Comparison of ENCODE assay signal across 1 cellular context in the genomic region with DNA sequence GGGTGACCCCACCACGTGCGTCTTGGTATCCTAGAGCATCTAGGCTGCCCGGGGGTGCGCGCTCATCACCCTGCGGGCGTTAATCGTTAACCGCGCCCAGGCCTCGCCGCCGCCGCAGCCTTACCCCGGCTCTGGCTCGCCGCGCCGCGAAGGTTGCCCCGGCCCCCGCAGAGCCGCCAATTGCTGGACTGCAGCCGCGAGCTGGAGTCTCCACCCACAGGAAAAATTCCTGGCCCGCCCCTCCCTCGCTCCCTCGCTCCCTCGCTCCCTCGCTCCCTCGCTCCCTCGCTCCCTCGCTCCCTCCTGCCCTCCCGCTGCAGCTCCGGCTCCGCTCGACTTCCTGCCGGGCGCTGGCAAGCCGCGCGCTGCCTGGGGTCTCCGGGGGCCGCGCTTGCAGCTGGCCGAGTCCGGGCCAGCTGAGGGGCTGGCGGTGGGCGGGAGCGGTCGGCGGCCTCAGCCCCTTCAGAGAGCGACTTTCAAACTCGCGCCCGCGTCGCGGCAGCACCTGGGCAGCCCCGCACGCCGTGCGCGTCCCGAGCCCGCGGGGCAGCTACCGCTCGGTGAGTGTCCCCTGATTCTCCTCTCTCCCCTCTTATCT.
A peak's percentile ranks its signal among the peaks of the same experiment; 100 is the strongest.
TF ChIP-seq lines count a peak whose summit lies in the region.

A gene (plus strand): TSS at position 280 of the 598 bp plus-strand sequence. CDS start 23,208 bp downstream, outside the sequence.

TF ChIP-seq in HepG2, 621 proteins besides CTCF, POLR2A, EP300 and RAD21 (continued from another document and continues in another):
- TF ChIP-seq, protein P1, sequence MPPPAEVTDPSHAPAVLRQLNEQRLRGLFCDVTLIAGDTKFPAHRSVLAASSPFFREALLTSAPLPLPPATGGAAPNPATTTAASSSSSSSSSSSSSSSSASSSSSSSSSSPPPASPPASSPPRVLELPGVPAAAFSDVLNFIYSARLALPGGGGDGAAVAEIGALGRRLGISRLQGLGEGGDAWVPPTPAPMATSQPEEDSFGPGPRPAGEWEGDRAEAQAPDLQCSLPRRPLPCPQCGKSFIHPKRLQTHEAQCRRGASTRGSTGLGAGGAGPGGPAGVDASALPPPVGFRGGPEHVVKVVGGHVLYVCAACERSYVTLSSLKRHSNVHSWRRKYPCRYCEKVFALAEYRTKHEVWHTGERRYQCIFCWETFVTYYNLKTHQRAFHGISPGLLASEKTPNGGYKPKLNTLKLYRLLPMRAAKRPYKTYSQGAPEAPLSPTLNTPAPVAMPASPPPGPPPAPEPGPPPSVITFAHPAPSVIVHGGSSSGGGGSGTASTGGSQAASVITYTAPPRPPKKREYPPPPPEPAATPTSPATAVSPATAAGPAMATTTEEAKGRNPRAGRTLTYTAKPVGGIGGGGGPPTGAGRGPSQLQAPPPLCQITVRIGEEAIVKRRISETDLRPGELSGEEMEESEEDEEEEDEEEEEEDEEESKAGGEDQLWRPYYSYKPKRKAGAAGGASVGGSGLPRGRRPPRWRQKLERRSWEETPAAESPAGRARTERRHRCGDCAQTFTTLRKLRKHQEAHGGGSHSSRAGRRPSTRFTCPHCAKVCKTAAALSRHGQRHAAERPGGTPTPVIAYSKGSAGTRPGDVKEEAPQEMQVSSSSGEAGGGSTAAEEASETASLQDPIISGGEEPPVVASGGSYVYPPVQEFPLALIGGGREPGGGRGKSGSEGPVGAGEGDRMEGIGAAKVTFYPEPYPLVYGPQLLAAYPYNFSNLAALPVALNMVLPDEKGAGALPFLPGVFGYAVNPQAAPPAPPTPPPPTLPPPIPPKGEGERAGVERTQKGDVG (CRISPR knock-in tag; IDR thresholded peaks at IDR 0.05; ENCODE audit: borderline replicate concordance): no peak
- TF ChIP-seq, protein P2, sequence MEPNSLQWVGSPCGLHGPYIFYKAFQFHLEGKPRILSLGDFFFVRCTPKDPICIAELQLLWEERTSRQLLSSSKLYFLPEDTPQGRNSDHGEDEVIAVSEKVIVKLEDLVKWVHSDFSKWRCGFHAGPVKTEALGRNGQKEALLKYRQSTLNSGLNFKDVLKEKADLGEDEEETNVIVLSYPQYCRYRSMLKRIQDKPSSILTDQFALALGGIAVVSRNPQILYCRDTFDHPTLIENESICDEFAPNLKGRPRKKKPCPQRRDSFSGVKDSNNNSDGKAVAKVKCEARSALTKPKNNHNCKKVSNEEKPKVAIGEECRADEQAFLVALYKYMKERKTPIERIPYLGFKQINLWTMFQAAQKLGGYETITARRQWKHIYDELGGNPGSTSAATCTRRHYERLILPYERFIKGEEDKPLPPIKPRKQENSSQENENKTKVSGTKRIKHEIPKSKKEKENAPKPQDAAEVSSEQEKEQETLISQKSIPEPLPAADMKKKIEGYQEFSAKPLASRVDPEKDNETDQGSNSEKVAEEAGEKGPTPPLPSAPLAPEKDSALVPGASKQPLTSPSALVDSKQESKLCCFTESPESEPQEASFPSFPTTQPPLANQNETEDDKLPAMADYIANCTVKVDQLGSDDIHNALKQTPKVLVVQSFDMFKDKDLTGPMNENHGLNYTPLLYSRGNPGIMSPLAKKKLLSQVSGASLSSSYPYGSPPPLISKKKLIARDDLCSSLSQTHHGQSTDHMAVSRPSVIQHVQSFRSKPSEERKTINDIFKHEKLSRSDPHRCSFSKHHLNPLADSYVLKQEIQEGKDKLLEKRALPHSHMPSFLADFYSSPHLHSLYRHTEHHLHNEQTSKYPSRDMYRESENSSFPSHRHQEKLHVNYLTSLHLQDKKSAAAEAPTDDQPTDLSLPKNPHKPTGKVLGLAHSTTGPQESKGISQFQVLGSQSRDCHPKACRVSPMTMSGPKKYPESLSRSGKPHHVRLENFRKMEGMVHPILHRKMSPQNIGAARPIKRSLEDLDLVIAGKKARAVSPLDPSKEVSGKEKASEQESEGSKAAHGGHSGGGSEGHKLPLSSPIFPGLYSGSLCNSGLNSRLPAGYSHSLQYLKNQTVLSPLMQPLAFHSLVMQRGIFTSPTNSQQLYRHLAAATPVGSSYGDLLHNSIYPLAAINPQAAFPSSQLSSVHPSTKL (CRISPR knock-in tag; IDR thresholded peaks at IDR 0.05): 0 out of 2 replicates have a peak, but pooled peaks have one; percentile 25
- TF ChIP-seq NRL (CRISPR knock-in tag; IDR thresholded peaks at IDR 0.05; ENCODE audit: borderline replicate concordance) (peak; percentile 78), ZFP41 (CRISPR knock-in tag; IDR thresholded peaks at IDR 0.05; ENCODE audit: borderline replicate concordance) (no peak), ZNF607 (CRISPR knock-in tag; IDR thresholded peaks at IDR 0.05; ENCODE audit: borderline replicate concordance) (peak; percentile 31), DPF2 (CRISPR knock-in tag; IDR thresholded peaks at IDR 0.05; ENCODE audit: borderline replicate concordance, low read depth) (no peak), TCF7 (IDR thresholded peaks at IDR 0.05; ENCODE audit: low read depth) (no peak), ATF1 (CRISPR knock-in tag; IDR thresholded peaks at IDR 0.05) (no peak), ZNF776 (CRISPR knock-in tag; IDR thresholded peaks at IDR 0.05) (no peak), ZNF333 (CRISPR knock-in tag; IDR thresholded peaks at IDR 0.05; ENCODE audit: borderline replicate concordance) (no peak), ZBTB20 (CRISPR knock-in tag; IDR thresholded peaks at IDR 0.05; ENCODE audit: borderline replicate concordance, low read depth) (no peak), KLF11 (CRISPR knock-in tag; IDR thresholded peaks at IDR 0.05) (no peak), ZNF382 (CRISPR knock-in tag; IDR thresholded peaks at IDR 0.05; ENCODE audit: borderline replicate concordance) (no peak), KDM1A (CRISPR knock-in tag; IDR thresholded peaks at IDR 0.05) (no peak), MTA3 (CRISPR knock-in tag; IDR thresholded peaks at IDR 0.05) (no peak), EEA1 (CRISPR knock-in tag; IDR thresholded peaks at IDR 0.05; ENCODE audit: borderline replicate concordance) (0 out of 2 replicates have a peak, but pooled peaks have one; percentile 11), CHCHD3 (CRISPR knock-in tag; IDR thresholded peaks at IDR 0.05) (no peak), NBN (conservative IDR thresholded peaks at IDR 0.05) (no peak), PHB2 (IDR thresholded peaks at IDR 0.05; ENCODE audit: partially characterized antibody) (no peak), POLR2AphosphoS2 (IDR thresholded peaks at IDR 0.05; ENCODE audit: low read depth, low read length) (no peak), ZNF567 (CRISPR knock-in tag; IDR thresholded peaks at IDR 0.05; ENCODE audit: borderline replicate concordance) (no peak), RBFOX2 (IDR thresholded peaks at IDR 0.05; ENCODE audit: low read depth, low read length) (peak; percentile 81), ZNF383 (CRISPR knock-in tag; IDR thresholded peaks at IDR 0.05; ENCODE audit: borderline replicate concordance) (no peak), MLLT10 (CRISPR knock-in tag; IDR thresholded peaks at IDR 0.05) (no peak), ZNF207 (IDR thresholded peaks at IDR 0.05; ENCODE audit: borderline replicate concordance) (no peak), NFIB (CRISPR knock-in tag; IDR thresholded peaks at IDR 0.05; ENCODE audit: borderline replicate concordance) (no peak), ZMYM3 (CRISPR knock-in tag; IDR thresholded peaks at IDR 0.05) (peak; percentile 16), ZNF234 (CRISPR knock-in tag; conservative IDR thresholded peaks at IDR 0.05) (0 out of 2 replicates have a peak, but pooled peaks have one; percentile 36)
- TF ChIP-seq, protein P3, sequence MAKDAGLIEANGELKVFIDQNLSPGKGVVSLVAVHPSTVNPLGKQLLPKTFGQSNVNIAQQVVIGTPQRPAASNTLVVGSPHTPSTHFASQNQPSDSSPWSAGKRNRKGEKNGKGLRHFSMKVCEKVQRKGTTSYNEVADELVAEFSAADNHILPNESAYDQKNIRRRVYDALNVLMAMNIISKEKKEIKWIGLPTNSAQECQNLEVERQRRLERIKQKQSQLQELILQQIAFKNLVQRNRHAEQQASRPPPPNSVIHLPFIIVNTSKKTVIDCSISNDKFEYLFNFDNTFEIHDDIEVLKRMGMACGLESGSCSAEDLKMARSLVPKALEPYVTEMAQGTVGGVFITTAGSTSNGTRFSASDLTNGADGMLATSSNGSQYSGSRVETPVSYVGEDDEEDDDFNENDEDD (CRISPR knock-in tag; IDR thresholded peaks at IDR 0.05; ENCODE audit: borderline replicate concordance): peak; percentile 85
- TF ChIP-seq, protein P4, sequence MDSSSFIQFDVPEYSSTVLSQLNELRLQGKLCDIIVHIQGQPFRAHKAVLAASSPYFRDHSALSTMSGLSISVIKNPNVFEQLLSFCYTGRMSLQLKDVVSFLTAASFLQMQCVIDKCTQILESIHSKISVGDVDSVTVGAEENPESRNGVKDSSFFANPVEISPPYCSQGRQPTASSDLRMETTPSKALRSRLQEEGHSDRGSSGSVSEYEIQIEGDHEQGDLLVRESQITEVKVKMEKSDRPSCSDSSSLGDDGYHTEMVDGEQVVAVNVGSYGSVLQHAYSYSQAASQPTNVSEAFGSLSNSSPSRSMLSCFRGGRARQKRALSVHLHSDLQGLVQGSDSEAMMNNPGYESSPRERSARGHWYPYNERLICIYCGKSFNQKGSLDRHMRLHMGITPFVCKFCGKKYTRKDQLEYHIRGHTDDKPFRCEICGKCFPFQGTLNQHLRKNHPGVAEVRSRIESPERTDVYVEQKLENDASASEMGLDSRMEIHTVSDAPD (CRISPR knock-in tag; IDR thresholded peaks at IDR 0.05): no peak
- TF ChIP-seq, protein P5, sequence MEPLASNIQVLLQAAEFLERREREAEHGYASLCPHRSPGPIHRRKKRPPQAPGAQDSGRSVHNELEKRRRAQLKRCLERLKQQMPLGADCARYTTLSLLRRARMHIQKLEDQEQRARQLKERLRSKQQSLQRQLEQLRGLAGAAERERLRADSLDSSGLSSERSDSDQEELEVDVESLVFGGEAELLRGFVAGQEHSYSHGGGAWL (CRISPR knock-in tag; IDR thresholded peaks at IDR 0.05): peak; percentile 59; the same call in 1 of the 2 replicates
- TF ChIP-seq, protein P6, sequence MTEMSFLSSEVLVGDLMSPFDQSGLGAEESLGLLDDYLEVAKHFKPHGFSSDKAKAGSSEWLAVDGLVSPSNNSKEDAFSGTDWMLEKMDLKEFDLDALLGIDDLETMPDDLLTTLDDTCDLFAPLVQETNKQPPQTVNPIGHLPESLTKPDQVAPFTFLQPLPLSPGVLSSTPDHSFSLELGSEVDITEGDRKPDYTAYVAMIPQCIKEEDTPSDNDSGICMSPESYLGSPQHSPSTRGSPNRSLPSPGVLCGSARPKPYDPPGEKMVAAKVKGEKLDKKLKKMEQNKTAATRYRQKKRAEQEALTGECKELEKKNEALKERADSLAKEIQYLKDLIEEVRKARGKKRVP (CRISPR knock-in tag; IDR thresholded peaks at IDR 0.05): peak in 1 of 2 experiments; percentile 37; a peak in 1 of 4 replicates
- TF ChIP-seq, protein P7, sequence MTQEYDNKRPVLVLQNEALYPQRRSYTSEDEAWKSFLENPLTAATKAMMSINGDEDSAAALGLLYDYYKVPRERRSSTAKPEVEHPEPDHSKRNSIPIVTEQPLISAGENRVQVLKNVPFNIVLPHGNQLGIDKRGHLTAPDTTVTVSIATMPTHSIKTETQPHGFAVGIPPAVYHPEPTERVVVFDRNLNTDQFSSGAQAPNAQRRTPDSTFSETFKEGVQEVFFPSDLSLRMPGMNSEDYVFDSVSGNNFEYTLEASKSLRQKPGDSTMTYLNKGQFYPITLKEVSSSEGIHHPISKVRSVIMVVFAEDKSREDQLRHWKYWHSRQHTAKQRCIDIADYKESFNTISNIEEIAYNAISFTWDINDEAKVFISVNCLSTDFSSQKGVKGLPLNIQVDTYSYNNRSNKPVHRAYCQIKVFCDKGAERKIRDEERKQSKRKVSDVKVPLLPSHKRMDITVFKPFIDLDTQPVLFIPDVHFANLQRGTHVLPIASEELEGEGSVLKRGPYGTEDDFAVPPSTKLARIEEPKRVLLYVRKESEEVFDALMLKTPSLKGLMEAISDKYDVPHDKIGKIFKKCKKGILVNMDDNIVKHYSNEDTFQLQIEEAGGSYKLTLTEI (CRISPR knock-in tag; conservative IDR thresholded peaks at IDR 0.05): no peak
- TF ChIP-seq, protein P8, sequence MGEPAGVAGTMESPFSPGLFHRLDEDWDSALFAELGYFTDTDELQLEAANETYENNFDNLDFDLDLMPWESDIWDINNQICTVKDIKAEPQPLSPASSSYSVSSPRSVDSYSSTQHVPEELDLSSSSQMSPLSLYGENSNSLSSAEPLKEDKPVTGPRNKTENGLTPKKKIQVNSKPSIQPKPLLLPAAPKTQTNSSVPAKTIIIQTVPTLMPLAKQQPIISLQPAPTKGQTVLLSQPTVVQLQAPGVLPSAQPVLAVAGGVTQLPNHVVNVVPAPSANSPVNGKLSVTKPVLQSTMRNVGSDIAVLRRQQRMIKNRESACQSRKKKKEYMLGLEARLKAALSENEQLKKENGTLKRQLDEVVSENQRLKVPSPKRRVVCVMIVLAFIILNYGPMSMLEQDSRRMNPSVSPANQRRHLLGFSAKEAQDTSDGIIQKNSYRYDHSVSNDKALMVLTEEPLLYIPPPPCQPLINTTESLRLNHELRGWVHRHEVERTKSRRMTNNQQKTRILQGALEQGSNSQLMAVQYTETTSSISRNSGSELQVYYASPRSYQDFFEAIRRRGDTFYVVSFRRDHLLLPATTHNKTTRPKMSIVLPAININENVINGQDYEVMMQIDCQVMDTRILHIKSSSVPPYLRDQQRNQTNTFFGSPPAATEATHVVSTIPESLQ (CRISPR knock-in tag; conservative IDR thresholded peaks at IDR 0.05): no peak
